12 cellular contexts compared by ENCODE assay signal in the genomic region with DNA sequence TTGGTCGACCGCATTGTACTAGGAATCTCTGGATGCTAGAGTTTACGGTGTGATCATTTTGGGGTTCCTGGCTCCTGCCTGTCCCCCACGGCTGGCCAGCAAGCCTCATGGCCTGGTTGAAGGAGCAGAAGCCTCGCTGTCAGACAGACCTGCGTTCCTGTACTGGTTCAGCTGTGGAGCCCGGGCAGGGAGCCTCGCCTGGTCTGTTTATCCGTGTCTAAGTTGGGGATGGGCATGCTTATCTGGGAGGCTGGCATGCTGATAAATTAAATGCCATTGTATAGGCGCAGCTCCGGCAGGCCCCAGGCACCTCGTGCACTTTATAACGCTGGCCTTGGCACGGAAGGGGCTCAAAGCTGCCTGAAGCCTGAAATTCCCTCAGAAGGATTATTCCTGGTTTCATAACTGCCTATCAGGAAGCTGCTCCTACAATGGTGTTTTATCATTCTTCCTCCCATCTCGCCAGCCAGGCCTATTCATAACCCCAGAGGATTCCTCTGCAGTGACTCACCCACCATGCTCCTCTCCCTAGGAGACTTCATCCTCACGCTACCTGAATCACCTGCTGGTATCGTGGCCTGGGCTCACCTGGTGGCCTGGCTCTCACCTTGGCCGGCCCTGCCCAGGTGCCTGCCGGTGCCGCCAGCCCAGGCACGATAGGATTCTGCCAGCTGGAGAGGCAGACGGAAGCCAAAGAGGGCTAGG.
DNase-seq lines count a peak whose midpoint lies in the region; ATAC-seq, FAIRE-seq and TF ChIP-seq lines count a peak whose summit lies in the region.
"Had no signal": no experiment of that assay in that cellular context is flagged by ENCODE, and none has a peak within 500 bp of the region (broad histone marks: within the 10 kb centered on the region; RNA-seq: fewer than 3 reads in every experiment).

No MANE protein-coding gene starts in this region.

- H3K4me3 Mint-ChIP-seq in activated T-cell treated with anti-CD3 and anti-CD28 coated beads, Interleukin-2, amount 50 U/mL, for 24 hours: no peak overlapping the region
- H3K4me3 Mint-ChIP-seq: activated B cell treated with CpG ODN at 0.5 μM for 24 hours had no signal

- TF ChIP-seq RAD21 in HepG2 (CRISPR knock-in tag; IDR thresholded peaks at IDR 0.05): no peak

- H3K4me3 ChIP-seq in left ventricle myocardium inferior (no peak overlapping the region), breast epithelium (peak overlapping the region in 1 of 3 donors; percentile 25), HepG2 (replicated peaks in 1 of 3; ENCODE audit: insufficient read depth in 1 of 3, low read depth in 2 of 3, low read length in 3 of 3) (no peak overlapping the region), vagina (no peak overlapping the region)
- H3K4me3 ChIP-seq: ascending aorta, thyroid gland had no signal

- CTCF ChIA-PET in HepG2 (lab: Yijun Ruan, JAX; ENCODE audit: low intra/inter-chr PET ratio, low total read pairs): no interaction called here

- intact Hi-C loops in cardiac septum (cut with DNase I) (no loop called here), left ventricle myocardium inferior (cut with micrococcal nuclease) (no loop called here), breast epithelium (cut with DNase I; ENCODE audit: low total_unique reads) (no loop called here), HepG2 (cut with micrococcal nuclease; ENCODE audit: unreplicated experiment) (no loop called here), vagina (cut with DNase I) (no loop called here)

- TF ChIP-seq CTCF in left ventricle myocardium inferior (IDR thresholded peaks at IDR 0.05; ENCODE audit: borderline replicate concordance) (no peak), breast epithelium (IDR thresholded peaks at IDR 0.05) (no peak), HepG2 (CRISPR knock-in tag; IDR thresholded peaks at IDR 0.05) (no peak), vagina (IDR thresholded peaks at IDR 0.05) (no peak)

- no peak overlapping the region for H3K27ac Mint-ChIP-seq in activated T-cell treated with anti-CD3 and anti-CD28 coated beads, Interleukin-2, amount 50 U/mL, for 24 hours
- H3K27ac Mint-ChIP-seq: activated B cell treated with CpG ODN at 0.5 μM for 24 hours had no signal

- H3K4me2 ChIP-seq in HepG2 (ENCODE audit: low read depth, low read length): no peak overlapping the region

- peak; percentile 4; the same call in 1 of the 3 replicates for ATAC-seq in HepG2
- no peak for ATAC-seq in GM18909 (IDR thresholded peaks at IDR 0.05; ENCODE audit: poor library complexity, unreplicated experiment)

- TF ChIP-seq EP300 in HepG2 (IDR thresholded peaks at IDR 0.05; ENCODE audit: low read depth in 2 of 2, low read length in 2 of 2) (no peak; a peak in 1 of 4 replicates), HepG2 (CRISPR knock-in tag; IDR thresholded peaks at IDR 0.05; ENCODE audit: borderline replicate concordance) (no peak)

- no peak overlapping the region for H3K27ac ChIP-seq in left ventricle myocardium inferior (replicated peaks)
- peak overlapping the region; percentile 83 to 95 for H3K27ac ChIP-seq in breast epithelium
- no peak overlapping the region for H3K27ac ChIP-seq in HepG2 (ENCODE audit: extremely low read length, insufficient read depth, low read length)
- peak overlapping the region; percentile 69 for H3K27ac ChIP-seq in vagina
- H3K27ac ChIP-seq: ascending aorta, thyroid gland had no signal

- TF ChIP-seq POLR2A in breast epithelium (IDR thresholded peaks at IDR 0.05) (no peak), HepG2 (IDR thresholded peaks at IDR 0.05; ENCODE audit: insufficient read depth in 1 of 2, low read depth in 2 of 2, low read length in 2 of 2) (no peak), vagina (IDR thresholded peaks at IDR 0.05) (no peak)

- POLR2A ChIA-PET in HepG2 (lab: Yijun Ruan, JAX): no interaction called here

- no peaks in the 10 kb centered on the region for H3K36me3 ChIP-seq in left ventricle myocardium inferior
- no peaks in the 10 kb centered on the region for H3K36me3 ChIP-seq in breast epithelium
- H3K36me3 ChIP-seq in HepG2 (replicated peaks in 1 of 2; ENCODE audit: control insufficient read depth in 1 of 2, insufficient read depth in 2 of 2, low read length in 2 of 2): no peaks in the 10 kb centered on the region
- H3K36me3 ChIP-seq in vagina: no peaks in the 10 kb centered on the region
- H3K36me3 ChIP-seq: ascending aorta, thyroid gland had no signal

- no peaks in the 10 kb centered on the region for H3K36me3 Mint-ChIP-seq in activated T-cell treated with anti-CD3 and anti-CD28 coated beads, Interleukin-2, amount 50 U/mL, for 24 hours (ENCODE audit: low read depth)

- no peaks in the 10 kb centered on the region for H3K27me3 Mint-ChIP-seq in activated T-cell treated with anti-CD3 and anti-CD28 coated beads, Interleukin-2, amount 50 U/mL, for 24 hours

- no peak overlapping the region for H3K9ac ChIP-seq in HepG2 (ENCODE audit: insufficient read depth, low read depth, low read length)

- in situ Hi-C loops in HepG2 (cut with HindIII; ENCODE audit: extremely low pct_ligation_motif_present, low pct_unique_long_range_greater_than_20kb): no loop called here

- BruUV-seq in HepG2 (replicated peaks; lab: Mats Ljungman, UMichigan): no TSS peak

- no peak for FAIRE-seq in HepG2 (lab: Jason Lieb, UNC)

- peaks cover 37% of the 10 kb centered on the region for H3K4me1 ChIP-seq in left ventricle myocardium inferior
- H3K4me1 ChIP-seq in breast epithelium: peaks cover 0 to 5% of the 10 kb centered on the region in 2 donors
- peaks cover 42% of the 10 kb centered on the region for H3K4me1 ChIP-seq in HepG2 (ENCODE audit: insufficient read depth, low read length)
- peaks cover 20% of the 10 kb centered on the region for H3K4me1 ChIP-seq in vagina

- H3K79me2 ChIP-seq in HepG2 (ENCODE audit: insufficient read depth, low read length): no peaks in the 10 kb centered on the region

- H3K27me3 ChIP-seq in left ventricle myocardium inferior (ENCODE audit: low read depth) (no peaks in the 10 kb centered on the region), breast epithelium (no peaks in the 10 kb centered on the region), HepG2 (ENCODE audit: control insufficient read depth in 1 of 2, insufficient read depth in 2 of 2, low read length in 2 of 2) (peaks cover 0 to 61% of the 10 kb centered on the region in 2 experiments; a peak in 4 of 5 replicates), vagina (no peaks in the 10 kb centered on the region)
- H3K27me3 ChIP-seq: ascending aorta, thyroid gland had no signal

- 32% methylated on average over 11 of the region's 22 CpGs for WGBS in HepG2 (ENCODE audit: low lambda C conversion rate)

- no peak overlapping the region for H2AFZ ChIP-seq in HepG2 (ENCODE audit: low read length)

- peaks cover 6% of the 10 kb centered on the region for H3K9me3 Mint-ChIP-seq in activated T-cell treated with anti-CD3 and anti-CD28 coated beads, Interleukin-2, amount 50 U/mL, for 24 hours
- H3K9me3 Mint-ChIP-seq: activated B cell treated with CpG ODN at 0.5 μM for 24 hours had no signal

- peak; percentile 73 for DNase-seq in cardiac septum (ENCODE audit: low spot score)
- no peak for DNase-seq in left ventricle myocardium inferior
- peak; percentile 63 to 92 for DNase-seq in breast epithelium (ENCODE audit: low spot score in 2 of 2)
- DNase-seq in HepG2 (ENCODE audit: low spot score): peak; percentile 72
- peak in 1 of 2 donors; percentile 81 for DNase-seq in vagina (ENCODE audit: extremely low spot score in 2 of 2)
- DNase-seq in activated T-cell treated with anti-CD3 and anti-CD28 coated beads, Interleukin-2, amount 50 U/mL, for 24 hours: no peak
- DNase-seq in HUDEP-2 (lab: John Stamatoyannopoulos, UW; ENCODE audit: unreplicated experiment in 76 of 76): no peak
- DNase-seq: activated B cell treated with CpG ODN at 0.5 μM for 24 hours, NCI-H2171 treated with DMSO at 0.1 percent for 48 hours, thyroid gland had no signal

- H4K20me1 ChIP-seq in HepG2 (ENCODE audit: insufficient read depth, low read length): peaks cover 27% of the 10 kb centered on the region

- H3K9me3 ChIP-seq in left ventricle myocardium inferior (replicated peaks) (no peaks in the 10 kb centered on the region), breast epithelium (no peaks in the 10 kb centered on the region), HepG2 (ENCODE audit: low read length) (no peaks in the 10 kb centered on the region), vagina (no peaks in the 10 kb centered on the region)
- H3K9me3 ChIP-seq: ascending aorta, thyroid gland had no signal

- H3K4me1 Mint-ChIP-seq in activated T-cell treated with anti-CD3 and anti-CD28 coated beads, Interleukin-2, amount 50 U/mL, for 24 hours (ENCODE audit: low read depth): no peaks in the 10 kb centered on the region
- H3K4me1 Mint-ChIP-seq: activated B cell treated with CpG ODN at 0.5 μM for 24 hours had no signal

TF ChIP-seq in HepG2, 621 proteins besides CTCF, POLR2A, EP300 and RAD21 (continues in another document):
- TF ChIP-seq ZNF782 (CRISPR knock-in tag; IDR thresholded peaks at IDR 0.05; ENCODE audit: borderline replicate concordance) (no peak), SALL1 (CRISPR knock-in tag; IDR thresholded peaks at IDR 0.05) (no peak), ZNF121 (CRISPR knock-in tag; IDR thresholded peaks at IDR 0.05) (no peak), ZEB1 (IDR thresholded peaks at IDR 0.05; ENCODE audit: insufficient replicate concordance, low read depth) (peak; percentile 78), MYC (CRISPR knock-in tag; IDR thresholded peaks at IDR 0.05; ENCODE audit: borderline replicate concordance) (no peak), TEAD3 (CRISPR knock-in tag; optimal IDR thresholded peaks at IDR 0.05; ENCODE audit: borderline replicate concordance) (peak; percentile 74), REL (CRISPR knock-in tag; conservative IDR thresholded peaks at IDR 0.05) (no peak)
- TF ChIP-seq, protein P1, sequence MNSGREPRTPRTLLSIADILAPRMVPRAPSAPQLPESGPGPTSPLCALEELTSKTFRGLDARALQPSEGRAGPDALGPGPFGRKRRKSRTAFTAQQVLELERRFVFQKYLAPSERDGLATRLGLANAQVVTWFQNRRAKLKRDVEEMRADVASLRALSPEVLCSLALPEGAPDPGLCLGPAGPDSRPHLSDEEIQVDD (CRISPR knock-in tag; IDR thresholded peaks at IDR 0.05; ENCODE audit: borderline replicate concordance): no peak

Comparison
In these comparisons a context has a peak if more than half of its experiments do, and no peak if none do; other contexts are left out.
1. DNase-seq: peak in cardiac septum (single experiment), breast epithelium (2 of 2) and HepG2 (single experiment); none in left ventricle myocardium inferior (single experiment), activated T-cell treated with anti-CD3 and anti-CD28 coated beads, Interleukin-2, amount 50 U/mL, for 24 hours (single experiment) and HUDEP-2 (0 of 76).
2. H3K27ac ChIP-seq: peak in breast epithelium (2 of 2) and vagina (single experiment); none in left ventricle myocardium inferior (single experiment) and HepG2 (single experiment).